In genomic region chr3:126252373-126252772, GRCh38 we compare ENCODE assay signal across 16 cellular contexts.
DNase-seq lines count a peak whose midpoint lies in the region; ATAC-seq and TF ChIP-seq lines count a peak whose summit lies in the region.
"Had no signal": no experiment of that assay in that cellular context is flagged by ENCODE, and none has a peak within 500 bp of the region (broad histone marks: within the 10 kb centered on the region; RNA-seq: fewer than 3 reads in every experiment).

No MANE protein-coding gene starts in this region.

- peak overlapping the region; percentile 58; the same call in 1 of the 2 replicates for H2AFZ ChIP-seq in GM23338

- no TSS peak for BruUV-seq in A673 (replicated peaks; lab: Mats Ljungman, UMichigan)
- BruUV-seq in MCF 10A (replicated peaks; lab: Mats Ljungman, UMichigan) = no TSS peak

- no peaks in the 10 kb centered on the region for H3F3A ChIP-seq in GM23338 (replicated peaks; ENCODE audit: low read depth)

- no peak overlapping the region for H3K9ac ChIP-seq in SK-N-MC (ENCODE audit: insufficient read length)
- H3K9ac ChIP-seq: BLaER1 had no signal

- H3K36me3 ChIP-seq in A673 (ENCODE audit: insufficient read depth, low read length, poor library complexity, severe bottlenecking) (no peaks in the 10 kb centered on the region), GM23338 (ENCODE audit: insufficient read depth) (no peaks in the 10 kb centered on the region), SK-N-MC (ENCODE audit: insufficient read depth, low read length) (no peaks in the 10 kb centered on the region)
- H3K36me3 ChIP-seq: BLaER1 had no signal

- no peaks in the 10 kb centered on the region for H4K20me1 ChIP-seq in GM23338 (replicated peaks; ENCODE audit: insufficient read depth)
- H4K20me1 ChIP-seq: BLaER1 had no signal

- no peaks in the 10 kb centered on the region for H3K27me3 ChIP-seq in A673 (replicated peaks; ENCODE audit: insufficient read depth, low read depth, low read length, poor library complexity)
- no peaks in the 10 kb centered on the region for H3K27me3 ChIP-seq in GM23338 (ENCODE audit: insufficient read depth)
- H3K27me3 ChIP-seq: BLaER1 had no signal

- H3K79me2 ChIP-seq in GM23338 (replicated peaks; ENCODE audit: insufficient read depth) = no peaks in the 10 kb centered on the region

- peak; percentile 35 for DNase-seq in A673 (ENCODE audit: low spot score)
- DNase-seq in GM23338 (ENCODE audit: low spot score) = no peak
- DNase-seq in SK-N-MC (ENCODE audit: low read depth, low spot score) = no peak
- no peak for DNase-seq in activated T-cell treated with anti-CD3 and anti-CD28 coated beads, Interleukin-2, amount 50 U/mL, for 48 hours
- no peak for DNase-seq in activated gamma-delta T cell (lab: John Stamatoyannopoulos, UW)
- no peak for DNase-seq in MCF 10A (ENCODE audit: unreplicated experiment)
- DNase-seq: Caco-2; CD4-positive, CD25-positive, alpha-beta regulatory T cell; CD8-positive, alpha-beta T cell; DMS153; DND-41; H7; HCEC 1CT had no signal

- H3K4me2 ChIP-seq in GM23338 = no peak overlapping the region
- H3K4me2 ChIP-seq: BLaER1 had no signal

- no peak for TF ChIP-seq CTCF in A673 (conservative IDR thresholded peaks at IDR 0.05; ENCODE audit: low read depth, low read length)
- TF ChIP-seq CTCF in GM23338 (conservative IDR thresholded peaks at IDR 0.05; ENCODE audit: low read depth in 2 of 2) = no peak
- no peak for TF ChIP-seq CTCF in MCF 10A (IDR thresholded peaks at IDR 0.05; ENCODE audit: unreplicated experiment)

- no peak overlapping the region for H3K27ac ChIP-seq in A673 (ENCODE audit: low read depth, low read length, poor library complexity, severe bottlenecking)
- H3K27ac ChIP-seq in GM23338 (ENCODE audit: low read depth) = no peak overlapping the region
- H3K27ac ChIP-seq in SK-N-MC = peak overlapping the region; percentile 69; the same call in 1 of the 2 replicates
- H3K27ac ChIP-seq: BLaER1, C4-2B had no signal

- H3K27me3 Mint-ChIP-seq in GM23338 (ENCODE audit: insufficient read depth, low read depth, poor library complexity) (peaks cover 3% of the 10 kb centered on the region), MCF 10A (ENCODE audit: insufficient read depth, unreplicated experiment) (no peaks in the 10 kb centered on the region)

- POLR2A ChIA-PET in A673 (lab: Charles Lee; ENCODE audit: low non-redundant PET) (no interaction called here), MCF 10A (lab: Yijun Ruan, JAX) (no interaction called here)

- intact Hi-C loops in A673 (cut with micrococcal nuclease; ENCODE audit: unreplicated experiment) (no loop called here), MCF 10A (cut with micrococcal nuclease) (no loop called here)

- H3K4me1 ChIP-seq in A673 (ENCODE audit: insufficient read depth, low read length, poor library complexity, severe bottlenecking) = peaks cover 8% of the 10 kb centered on the region
- 0 out of 2 replicates have a peak, but pooled peaks cover 3% of the 10 kb centered on the region for H3K4me1 ChIP-seq in GM23338 (ENCODE audit: insufficient read depth)
- H3K4me1 ChIP-seq: BLaER1, Caco-2 had no signal

- H3K9me3 ChIP-seq in A673 (ENCODE audit: low read depth, low read length, poor library complexity, severe bottlenecking) (no peaks in the 10 kb centered on the region), SK-N-MC (ENCODE audit: low read depth, low read length) (no peaks in the 10 kb centered on the region)
- H3K9me3 ChIP-seq: BLaER1, Caco-2 had no signal

- peaks cover 3% of the 10 kb centered on the region for H3K4me1 Mint-ChIP-seq in GM23338
- H3K4me1 Mint-ChIP-seq in MCF 10A (ENCODE audit: insufficient read depth, unreplicated experiment) = no peaks in the 10 kb centered on the region
- H3K4me1 Mint-ChIP-seq: B cell; CD4-positive, CD25-positive, alpha-beta regulatory T cell had no signal

- H3K9me2 ChIP-seq in GM23338 (ENCODE audit: insufficient read depth) = no peaks in the 10 kb centered on the region

- H3K9me3 Mint-ChIP-seq in GM23338 (peaks cover 6% of the 10 kb centered on the region; the same call in 1 of the 3 replicates), MCF 10A (ENCODE audit: unreplicated experiment) (peaks cover 8% of the 10 kb centered on the region)

- ATAC-seq in GM23338 = no peak
- ATAC-seq: CD8-positive, alpha-beta T cell had no signal

- H3K27ac Mint-ChIP-seq in GM23338 (no peak overlapping the region), MCF 10A (ENCODE audit: low read depth, unreplicated experiment) (no peak overlapping the region)
- H3K27ac Mint-ChIP-seq: B cell; CD4-positive, CD25-positive, alpha-beta regulatory T cell; CD8-positive, alpha-beta T cell had no signal

- no peaks in the 10 kb centered on the region; the same call in 2 of the 3 replicates for H3K36me3 Mint-ChIP-seq in GM23338 (ENCODE audit: low read depth)
- H3K36me3 Mint-ChIP-seq in MCF 10A (ENCODE audit: insufficient read depth, unreplicated experiment) = no peaks in the 10 kb centered on the region
- H3K36me3 Mint-ChIP-seq: CD4-positive, CD25-positive, alpha-beta regulatory T cell; CD8-positive, alpha-beta T cell had no signal

- H3K4me3 Mint-ChIP-seq in GM23338 = no peak overlapping the region
- H3K4me3 Mint-ChIP-seq in MCF 10A (ENCODE audit: unreplicated experiment) = no peak overlapping the region
- H3K4me3 Mint-ChIP-seq: B cell; CD8-positive, alpha-beta T cell had no signal

- no peak overlapping the region for H3K4me3 ChIP-seq in A673 (ENCODE audit: low read depth, low read length, poor library complexity, severe bottlenecking)
- H3K4me3 ChIP-seq in GM23338 = no peak overlapping the region
- H3K4me3 ChIP-seq in SK-N-MC = no peak overlapping the region
- H3K4me3 ChIP-seq: BLaER1 had no signal

- CTCF ChIA-PET in A673 (lab: Charles Lee) = no interaction called here
- CTCF ChIA-PET in MCF 10A (lab: Yijun Ruan, JAX) = interaction anchor here (1.0 kb wide), 2 partner anchors 13 to 118 kb away, joined by 4 to 5 read pairs; no protein-coding TSS in a partner anchor

TF ChIP-seq in GM23338, 12 proteins besides CTCF, POLR2A, EP300 and RAD21:
- TF ChIP-seq POLR2AphosphoS5 (IDR thresholded peaks at IDR 0.05; ENCODE audit: low read depth) (no peak), ZNF462 (CRISPR knock-in tag; IDR thresholded peaks at IDR 0.05) (peak; percentile 24; the same call in 1 of the 2 replicates)
